1 cellular context compared by ENCODE assay signal in genomic region chr4:158722917-158723793, GRCh38.
TF ChIP-seq lines count a peak whose summit lies in the region.

Gene PPID, minus strand, starts transcription at chr4:158723396. Its CDS starts 108 bp downstream, at chr4:158723288.

TF ChIP-seq in HepG2, 621 proteins besides CTCF, POLR2A, EP300 and RAD21 (continued from another document and continues in another):
- TF ChIP-seq HNF1A (IDR thresholded peaks at IDR 0.05; ENCODE audit: low read depth) (no peak), HNF1A (CRISPR knock-in tag; IDR thresholded peaks at IDR 0.05; ENCODE audit: borderline replicate concordance) (no peak), HIC2 (CRISPR knock-in tag; IDR thresholded peaks at IDR 0.05; ENCODE audit: low read depth) (no peak), IRX3 (CRISPR knock-in tag; IDR thresholded peaks at IDR 0.05; ENCODE audit: borderline replicate concordance, low read depth) (no peak), FOSL2 (CRISPR knock-in tag; IDR thresholded peaks at IDR 0.05) (no peak; the same call in 1 of the 2 replicates), GABPB1 (CRISPR knock-in tag; IDR thresholded peaks at IDR 0.05) (peak; percentile 99), ZFX (CRISPR knock-in tag; IDR thresholded peaks at IDR 0.05; ENCODE audit: low read depth) (peak; percentile 62), RFXAP (CRISPR knock-in tag; IDR thresholded peaks at IDR 0.05; ENCODE audit: borderline replicate concordance) (peak; percentile 78; the same call in 1 of the 2 replicates), TEF (CRISPR knock-in tag; IDR thresholded peaks at IDR 0.05) (no peak), ZNF574 (CRISPR knock-in tag; IDR thresholded peaks at IDR 0.05) (peak; percentile 93), PHB2 (IDR thresholded peaks at IDR 0.05; ENCODE audit: partially characterized antibody) (no peak), ZNF784 (CRISPR knock-in tag; IDR thresholded peaks at IDR 0.05; ENCODE audit: borderline replicate concordance) (peak; percentile 70; the same call in 1 of the 2 replicates), MIER3 (CRISPR knock-in tag; IDR thresholded peaks at IDR 0.05; ENCODE audit: borderline replicate concordance) (peak; percentile 22; the same call in 1 of the 2 replicates), PBX2 (CRISPR knock-in tag; IDR thresholded peaks at IDR 0.05) (no peak), FOXP1 (IDR thresholded peaks at IDR 0.05) (no peak), FOXP1 (CRISPR knock-in tag; IDR thresholded peaks at IDR 0.05) (no peak; the same call in 1 of the 2 replicates), MAFG (CRISPR knock-in tag; IDR thresholded peaks at IDR 0.05) (no peak), SP4 (CRISPR knock-in tag; IDR thresholded peaks at IDR 0.05) (peak; percentile 79), EHMT2 (IDR thresholded peaks at IDR 0.05; ENCODE audit: borderline replicate concordance, low read depth, low read length) (peak; percentile 64; the same call in 1 of the 2 replicates), ZNF646 (CRISPR knock-in tag; IDR thresholded peaks at IDR 0.05) (no peak), ZNF512B (CRISPR knock-in tag; IDR thresholded peaks at IDR 0.05; ENCODE audit: borderline replicate concordance) (peak; percentile 50; the same call in 1 of the 2 replicates), ZNF549 (CRISPR knock-in tag; IDR thresholded peaks at IDR 0.05) (no peak), SRSF9 (IDR thresholded peaks at IDR 0.05; ENCODE audit: borderline replicate concordance, insufficient read depth, low read depth, low read length, poor library complexity, severe bottlenecking) (no peak), ZBTB4 (CRISPR knock-in tag; IDR thresholded peaks at IDR 0.05; ENCODE audit: borderline replicate concordance) (no peak)
